ENCODE assay signal across 26 cellular contexts in the genomic region with DNA sequence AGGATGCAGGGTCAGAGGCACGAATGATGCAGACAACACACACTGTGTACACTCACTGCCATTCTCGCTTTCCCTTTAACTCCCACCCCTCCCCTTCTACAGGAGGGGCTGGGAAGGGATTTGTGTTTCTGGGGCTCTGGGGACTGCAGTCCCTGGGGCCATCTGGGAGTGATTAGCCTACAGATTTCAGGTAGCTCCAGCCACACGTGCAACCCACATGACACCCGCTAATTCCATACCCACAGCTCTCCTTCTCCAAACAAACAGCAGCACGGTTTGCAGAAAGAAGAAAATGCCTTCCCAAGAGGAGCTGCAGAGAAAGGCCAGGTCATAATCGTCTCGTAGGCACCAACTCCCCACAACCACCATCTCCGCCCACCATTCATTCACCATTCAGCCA. TPM values are rescaled to one million over a fixed set of nuclear protein-coding genes. Genes with fewer than 3 reads are reported as not detected.
DNase-seq lines count a peak whose midpoint lies in the region; ATAC-seq, FAIRE-seq and TF ChIP-seq lines count a peak whose summit lies in the region.
"Had no signal": no experiment of that assay in that cellular context is flagged by ENCODE, and none has a peak within 500 bp of the region (broad histone marks: within the 10 kb centered on the region; RNA-seq: fewer than 3 reads in every experiment).

No MANE protein-coding gene starts in this region.

- no peaks in the 10 kb centered on the region for H3K36me3 Mint-ChIP-seq in activated T-cell treated with anti-CD3 and anti-CD28 coated beads, Interleukin-2, amount 50 U/mL, for 4 hours (ENCODE audit: insufficient read depth)

- H3K79me2 ChIP-seq in HepG2 (ENCODE audit: insufficient read depth, low read length) = no peaks in the 10 kb centered on the region

- H3K4me1 ChIP-seq in HepG2 (ENCODE audit: insufficient read depth, low read length) (peaks cover 44% of the 10 kb centered on the region), right lobe of liver (no peaks in the 10 kb centered on the region)
- H3K4me1 ChIP-seq: adrenal gland, foreskin keratinocyte had no signal

- no peak for TF ChIP-seq CTCF in HepG2 (CRISPR knock-in tag; IDR thresholded peaks at IDR 0.05)
- no peak for TF ChIP-seq CTCF in right lobe of liver (IDR thresholded peaks at IDR 0.05)
- no peak for TF ChIP-seq CTCF in dorsolateral prefrontal cortex (IDR thresholded peaks at IDR 0.05 in 54 of 56, conservative IDR thresholded peaks at IDR 0.05 in 2 of 56; ENCODE audit: low read depth in 1 of 56, partially characterized antibody in 56 of 56)

- TF ChIP-seq EP300 in HepG2 (IDR thresholded peaks at IDR 0.05; ENCODE audit: low read depth in 2 of 2, low read length in 2 of 2) (no peak), HepG2 (CRISPR knock-in tag; IDR thresholded peaks at IDR 0.05; ENCODE audit: borderline replicate concordance) (no peak)

- CTCF ChIA-PET in HepG2 (lab: Yijun Ruan, JAX; ENCODE audit: low intra/inter-chr PET ratio, low total read pairs) = no interaction called here

- 18% methylated on average over 8 of the region's 8 CpGs for WGBS in HepG2 (ENCODE audit: low lambda C conversion rate)
- 28% methylated on average over 8 of the region's 8 CpGs for WGBS in right lobe of liver (ENCODE audit: insufficient coverage, low coverage, low lambda C conversion rate, missing lambda C conversion rate)

- H3K9me3 ChIP-seq in HepG2 (ENCODE audit: low read length) = no peaks in the 10 kb centered on the region
- H3K9me3 ChIP-seq in right lobe of liver = no peaks in the 10 kb centered on the region
- H3K9me3 ChIP-seq: adrenal gland, ovary, right atrium auricular region had no signal

- no peak for TF ChIP-seq POLR2A in HepG2 (IDR thresholded peaks at IDR 0.05; ENCODE audit: insufficient read depth in 1 of 2, low read depth in 2 of 2, low read length in 2 of 2)
- TF ChIP-seq POLR2A in right lobe of liver (IDR thresholded peaks at IDR 0.05) = no peak

- no peaks in the 10 kb centered on the region for H3K9me3 Mint-ChIP-seq in activated T-cell treated with anti-CD3 and anti-CD28 coated beads, Interleukin-2, amount 50 U/mL, for 4 hours
- H3K9me3 Mint-ChIP-seq: dendritic cell treated with granulocyte-macrophage colony-stimulating factor and Interleukin-4, amounts not matched to agents 40 ng/mL and 50 ng/mL, for 4 days had no signal

- H3K4me3 Mint-ChIP-seq in activated T-cell treated with anti-CD3 and anti-CD28 coated beads, Interleukin-2, amount 50 U/mL, for 4 hours = no peak overlapping the region
- H3K4me3 Mint-ChIP-seq: dendritic cell treated with granulocyte-macrophage colony-stimulating factor and Interleukin-4, amounts not matched to agents 40 ng/mL and 50 ng/mL, for 4 days; T-helper 17 cell had no signal

- peaks cover 47% of the 10 kb centered on the region for H3K27me3 Mint-ChIP-seq in activated T-cell treated with anti-CD3 and anti-CD28 coated beads, Interleukin-2, amount 50 U/mL, for 4 hours (ENCODE audit: low read depth)

- in situ Hi-C loops in HepG2 (cut with HindIII; ENCODE audit: extremely low pct_ligation_motif_present, low pct_unique_long_range_greater_than_20kb) = loop anchor here (10.0 kb wide), 2 partner anchors 1347 to 1477 kb away; no protein-coding TSS in a partner anchor

- peak overlapping the region in 1 of 3 experiments; percentile 29; a peak in 1 of 6 replicates for H3K4me3 ChIP-seq in HepG2 (replicated peaks in 1 of 3; ENCODE audit: insufficient read depth in 1 of 3, low read depth in 2 of 3, low read length in 3 of 3)
- H3K4me3 ChIP-seq in right lobe of liver = no peak overlapping the region
- H3K4me3 ChIP-seq in dorsolateral prefrontal cortex = no peak overlapping the region
- H3K4me3 ChIP-seq: adrenal gland, lung, ovary had no signal

- H3K27ac ChIP-seq in HepG2 (ENCODE audit: extremely low read length, insufficient read depth, low read length) = no peak overlapping the region
- H3K27ac ChIP-seq in right lobe of liver = no peak overlapping the region
- H3K27ac ChIP-seq in dorsolateral prefrontal cortex = no peak overlapping the region
- H3K27ac ChIP-seq: adrenal gland, C4-2B, foreskin keratinocyte, ovary, right atrium auricular region had no signal

- POLR2A ChIA-PET in HepG2 (lab: Yijun Ruan, JAX) = interaction anchor here (0.9 to 2.9 kb wide), 2 partner anchors 9 to 19 kb away, joined by 3 to 13 read pairs; partner anchors contain the start of gene SOX9

- no peaks in the 10 kb centered on the region for H3K4me1 Mint-ChIP-seq in activated T-cell treated with anti-CD3 and anti-CD28 coated beads, Interleukin-2, amount 50 U/mL, for 4 hours (ENCODE audit: low read depth)

- intact Hi-C loops in HepG2 (cut with micrococcal nuclease; ENCODE audit: unreplicated experiment) (loop anchor here (10.0 kb wide), 1 partner anchor 427 kb away; no protein-coding TSS in a partner anchor), right lobe of liver (cut with DNase I) (no loop called here), left colon (cut with DNase I, micrococcal nuclease) (no loop called here), dorsolateral prefrontal cortex (cut with DNase I) (loop anchor here (10.0 kb wide), 3 partner anchors 433 to 1477 kb away; no protein-coding TSS in a partner anchor)

- H3K4me2 ChIP-seq in HepG2 (ENCODE audit: low read depth, low read length) = peak overlapping the region; percentile 52

- no peak overlapping the region for H2AFZ ChIP-seq in HepG2 (ENCODE audit: low read length)

- H3K36me3 ChIP-seq in HepG2 (replicated peaks in 1 of 2; ENCODE audit: control insufficient read depth in 1 of 2, insufficient read depth in 2 of 2, low read length in 2 of 2) (no peaks in the 10 kb centered on the region), right lobe of liver (no peaks in the 10 kb centered on the region)
- H3K36me3 ChIP-seq: adrenal gland, ovary, right atrium auricular region had no signal

- TF ChIP-seq RAD21 in HepG2 (CRISPR knock-in tag; IDR thresholded peaks at IDR 0.05) = no peak

- peak; percentile 59 for ATAC-seq in HepG2
- no peak for ATAC-seq in right lobe of liver
- ATAC-seq in left colon = peak; percentile 60
- no peak for ATAC-seq in activated T-cell treated with anti-CD3 and anti-CD28 coated beads, Interleukin-2, amount 50 U/mL, for 4 hours
- ATAC-seq: T-helper 17 cell had no signal

- no peaks in the 10 kb centered on the region for H3K27me3 ChIP-seq in HepG2 (ENCODE audit: control insufficient read depth in 1 of 2, insufficient read depth in 2 of 2, low read length in 2 of 2)
- H3K27me3 ChIP-seq in right lobe of liver = peaks cover 0 to 9% of the 10 kb centered on the region in 2 donors
- H3K27me3 ChIP-seq in dorsolateral prefrontal cortex = peaks cover 0 to 13% (median 0%) of the 10 kb centered on the region in 45 donors
- H3K27me3 ChIP-seq: ovary had no signal

- H3K9ac ChIP-seq in HepG2 (ENCODE audit: insufficient read depth, low read depth, low read length) = no peak overlapping the region

- FAIRE-seq in HepG2 (lab: Jason Lieb, UNC) = no peak
- FAIRE-seq: islet of Langerhans had no signal

- BruUV-seq in HepG2 (replicated peaks; lab: Mats Ljungman, UMichigan) = no TSS peak

- H4K20me1 ChIP-seq in HepG2 (ENCODE audit: insufficient read depth, low read length) = no peaks in the 10 kb centered on the region; the same call in 1 of the 2 replicates

- DNase-seq in HepG2 (ENCODE audit: low spot score) = no peak
- DNase-seq in right lobe of liver = no peak
- DNase-seq in NCI-H748 (lab: John Stamatoyannopoulos, UW; ENCODE audit: unreplicated experiment) = peak; percentile 95
- DNase-seq in left colon = no peak
- DNase-seq in stimulated activated CD4-positive, alpha-beta T cell treated with anti-CD3 and anti-CD28 coated beads, Interleukin-15, amount 100 ng/mL, for 24 hours = no peak
- no peak for DNase-seq in activated T-cell treated with anti-CD3 and anti-CD28 coated beads, Interleukin-2, amount 50 U/mL, for 4 hours
- DNase-seq in HCEC 1CT = no peak
- DNase-seq in dorsolateral prefrontal cortex = no peak
- DNase-seq: ACHN; activated CD4-positive, alpha-beta T cell treated with anti-CD3 and anti-CD28 coated beads, Interleukin-2, amount 50 U/mL, for 1 hour; activated CD8-positive, alpha-beta memory T cell treated with anti-CD3 and anti-CD28 coated beads, Interleukin-2, amount 50 U/mL, for 4 hours; activated gamma-delta T cell; adrenal gland; DMS 273 treated with DMSO at 0.1 percent for 48 hours; foreskin keratinocyte; hypothalamus; NCI-H2029; NCI-H774; ovary; substantia nigra; T-helper 17 cell had no signal

TF ChIP-seq in HepG2, 621 proteins besides CTCF, POLR2A, EP300 and RAD21 (continues in another document):
- TF ChIP-seq ARNT2 (CRISPR knock-in tag; IDR thresholded peaks at IDR 0.05; ENCODE audit: low read depth) (no peak), ZNF589 (CRISPR knock-in tag; conservative IDR thresholded peaks at IDR 0.05) (no peak), SP4 (CRISPR knock-in tag; IDR thresholded peaks at IDR 0.05) (no peak), ZIK1 (CRISPR knock-in tag; IDR thresholded peaks at IDR 0.05; ENCODE audit: borderline replicate concordance, low read depth) (no peak)

RNA-seq across cellular contexts. Expression of gene SOX9, which starts 9.4 kb away (rescaled TPM):
- total RNA-seq in HepG2 (2016; rRNA removed; fragmentation: Illumina TruSeq; extraction: Trizol) = 27.6 and 40.1 TPM in 2 replicates
- 6.2 and 7.6 TPM in 2 replicates for total RNA-seq in HepG2 (2016; cell fraction: cytosol; rRNA removed; fragmentation: Illumina TruSeq; extraction: Trizol; ENCODE audit: low read depth)
- 27.6 and 38.4 TPM in 2 replicates for total RNA-seq in HepG2 (2016; cell fraction: insoluble cytoplasmic fraction; rRNA removed; fragmentation: Illumina TruSeq; extraction: Trizol)
- 33.8 and 35.1 TPM in 2 replicates for total RNA-seq in HepG2 (2016; cell fraction: membrane; rRNA removed; fragmentation: Illumina TruSeq; extraction: Trizol)
- total RNA-seq in HepG2 (2016; cell fraction: nucleus; rRNA removed; fragmentation: Illumina TruSeq; extraction: Trizol) = 41.9 and 42.0 TPM in 2 replicates
- 16.1 and 18.5 TPM in 2 replicates for polyA plus RNA-seq in HepG2 (2011; rRNA removed)
- 16.5 and 16.7 TPM in 2 replicates for polyA plus RNA-seq in HepG2 (2011; cell fraction: cytosol; rRNA removed)
- 27.0 and 29.5 TPM in 2 replicates for polyA plus RNA-seq in HepG2 (2011; cell fraction: nucleus; rRNA removed)
- polyA plus RNA-seq in HepG2 (2012) = 52.8 and 54.6 TPM in 2 replicates
- polyA plus RNA-seq in HepG2 (2016; cell fraction: cytosol; fragmentation: Illumina TruSeq; extraction: Trizol; ENCODE audit: low read depth) = 4.1 and 5.3 TPM in 2 replicates
- 85.8 and 117 TPM in 2 replicates for polyA plus RNA-seq in HepG2 (2016; cell fraction: insoluble cytoplasmic fraction; fragmentation: Illumina TruSeq; extraction: Trizol; ENCODE audit: low read depth)
- polyA plus RNA-seq in HepG2 (2016; cell fraction: membrane; fragmentation: Illumina TruSeq; extraction: Trizol; ENCODE audit: low read depth) = 19.3 and 23.2 TPM in 2 replicates
- 116 and 117 TPM in 2 replicates for polyA plus RNA-seq in HepG2 (2016; cell fraction: nucleus; fragmentation: Illumina TruSeq; extraction: Trizol; ENCODE audit: insufficient read depth, low read depth)
- 44.5 TPM in 1 of 2 replicates, not detected in the other for polyA minus RNA-seq in HepG2 (2011; rRNA and poly(A)+ RNA removed; ENCODE audit: low replicate concordance)
- polyA minus RNA-seq in HepG2 (2011; cell fraction: cytosol; rRNA and poly(A)+ RNA removed) = 90.2 and 106 TPM in 2 replicates
- 25.2 and 26.5 TPM in 2 replicates for polyA minus RNA-seq in HepG2 (2011; cell fraction: nucleus; rRNA and poly(A)+ RNA removed)
- 1 to 10 TPM; 1.2 to 5.9 (median 1.9) TPM for total RNA-seq in right lobe of liver
- total RNA-seq in left colon = 10 to 100 TPM; 41.1 to 49.7 TPM
- total RNA-seq in activated T-cell treated with anti-CD3 and anti-CD28 coated beads, Interleukin-2, amount 50 U/mL, for 4 hours = under 1 TPM; 0.08 to 0.16 (median 0.15) TPM
- 100 to 1,000 TPM in 7 of 120 experiments, 10 to 100 TPM in 113; 30.6 to 138 (median 57.7) TPM for total RNA-seq in dorsolateral prefrontal cortex
- total RNA-seq: T-helper 17 cell had no signal

Comparison
In these comparisons a context has a peak if more than half of its experiments do, and no peak if none do; other contexts are left out.
1. ATAC-seq: peak in HepG2 (single experiment) and left colon (single experiment); none in right lobe of liver (0 of 4) and activated T-cell treated with anti-CD3 and anti-CD28 coated beads, Interleukin-2, amount 50 U/mL, for 4 hours (0 of 2).
2. intact Hi-C loops: an anchor here in HepG2 (10.0 kb wide) and dorsolateral prefrontal cortex (10.0 kb wide); none called in right lobe of liver and left colon.